ENCODE assay signal across 8 cellular contexts in genomic region chr10:132539431-132539839, GRCh38. TPM values are rescaled to one million over a fixed set of nuclear protein-coding genes. Genes with fewer than 3 reads are reported as not detected.
DNase-seq lines count a peak whose midpoint lies in the region; TF ChIP-seq lines count a peak whose summit lies in the region.

No MANE protein-coding gene starts in this region.

- peaks cover 5 to 61% (median 20%) of the 10 kb centered on the region in 4 donors for H3K4me1 ChIP-seq in Peyer's patch

- DNase-seq in BJ (ENCODE audit: low read depth) (no peak), Peyer's patch (peak; percentile 47 to 50 (median 49)), dermis blood vessel endothelial cell (peak; percentile 16), occipital lobe (lab: John Stamatoyannopoulos, UW) (peak; percentile 35), A172 (ENCODE audit: low spot score) (no peak), HPDE6-E6E7 (ENCODE audit: extremely low spot score) (no peak), epidermal melanocyte (ENCODE audit: insufficient read length, low spot score) (no peak), NCI-H2081 treated with DMSO at 0.1 percent for 48 hours (lab: John Stamatoyannopoulos, UW) (no peak)

- H3K27me3 ChIP-seq in BJ (ENCODE audit: control insufficient read depth, insufficient read depth, low read length): no peaks in the 10 kb centered on the region
- no peaks in the 10 kb centered on the region for H3K27me3 ChIP-seq in Peyer's patch

- H3K9me3 ChIP-seq in Peyer's patch: no peaks in the 10 kb centered on the region

- CTCF ChIA-PET in BJ (lab: Yijun Ruan, JAX): interaction anchor here (1.2 to 3.1 kb wide), 7 partner anchors 10 to 99 kb away, joined by 3 to 19 read pairs (median 8); no protein-coding TSS in a partner anchor

- TF ChIP-seq CTCF in BJ (IDR thresholded peaks at IDR 0.05; ENCODE audit: insufficient read depth, low read depth, low read length): no peak
- TF ChIP-seq CTCF in Peyer's patch (IDR thresholded peaks at IDR 0.05): no peak

- H3K36me3 ChIP-seq in BJ (ENCODE audit: control insufficient read depth, insufficient read depth, low read length) (peaks cover 1% of the 10 kb centered on the region), Peyer's patch (no peaks in the 10 kb centered on the region)

- H3K4me3 ChIP-seq in BJ (ENCODE audit: low read depth, low read length): peak overlapping the region; percentile 65
- H3K4me3 ChIP-seq in Peyer's patch: peak overlapping the region in 3 of 4 donors; percentile 78 to 90 (median 88)

- POLR2A ChIA-PET in BJ (lab: Charles Lee): no interaction called here

- peak overlapping the region; percentile 50 to 95 (median 81) for H3K27ac ChIP-seq in Peyer's patch

- TF ChIP-seq POLR2A in Peyer's patch (IDR thresholded peaks at IDR 0.05): no peak

RNA-seq across cellular contexts. Expression of gene INPP5A, which starts 1.8 kb away (rescaled TPM):
- 59.1 and 60.1 TPM in 2 replicates for polyA plus RNA-seq in BJ (2011; rRNA removed)
- 46.3 and 61.1 TPM in 2 replicates for polyA minus RNA-seq in BJ (2011; rRNA and poly(A)+ RNA removed)
- total RNA-seq in Peyer's patch: 10 to 100 TPM; 33.8 to 76.4 (median 38.1) TPM
- total RNA-seq in dermis blood vessel endothelial cell: 24.1 and 32.8 TPM in 2 replicates
- 29.3 TPM for total RNA-seq in occipital lobe
- 13.1 and 15.7 TPM in 2 replicates for total RNA-seq in A172 (2014; rRNA removed; shearing (Covaris generic))

Comparison
In these comparisons a context has a peak if more than half of its experiments do, and no peak if none do; other contexts are left out.
1. DNase-seq: peak in Peyer's patch (3 of 3), dermis blood vessel endothelial cell (single experiment) and occipital lobe (single experiment); none in BJ (single experiment), A172 (single experiment), HPDE6-E6E7 (single experiment), epidermal melanocyte (single experiment) and NCI-H2081 treated with DMSO at 0.1 percent for 48 hours (single experiment).